ENCODE assay signal across 8 cellular contexts in the genomic region with DNA sequence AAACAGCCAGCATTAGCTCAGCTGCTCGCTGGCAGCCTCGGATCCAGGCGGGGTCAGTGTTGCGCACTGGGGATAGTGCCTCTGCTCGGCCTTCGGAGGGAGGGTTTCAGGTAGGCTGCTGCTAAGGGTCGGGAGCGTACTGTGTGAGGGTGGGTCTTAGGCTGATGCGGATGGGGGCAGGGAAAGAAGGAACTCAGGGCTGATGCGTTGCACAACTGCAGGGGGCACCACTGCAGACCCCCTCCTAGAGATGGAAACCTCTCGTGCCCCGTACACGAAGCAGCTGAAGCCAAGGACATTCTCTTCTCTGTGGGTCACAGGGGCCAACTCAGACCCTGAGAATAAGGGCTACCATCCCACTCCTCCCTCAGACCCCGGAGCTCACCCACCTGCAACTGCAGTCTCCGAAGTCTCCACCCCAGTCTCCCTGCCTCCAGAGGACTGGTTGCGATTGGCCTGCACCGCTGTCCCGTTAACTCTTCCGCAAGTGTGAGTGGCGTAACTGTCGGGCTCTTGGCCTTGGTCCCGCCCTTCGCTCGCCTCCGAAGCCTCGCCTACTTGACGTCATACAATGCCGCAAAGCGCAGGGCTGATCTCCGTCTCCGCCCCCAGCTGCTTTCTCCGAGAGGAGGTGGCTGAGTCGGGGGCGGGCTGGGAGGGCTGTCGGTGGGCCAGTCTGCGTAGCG. TPM values are rescaled to one million over a fixed set of nuclear protein-coding genes. Genes with fewer than 3 reads are reported as not detected.
A peak's percentile ranks its signal among the peaks of the same experiment; 100 is the strongest.
DNase-seq lines count a peak whose midpoint lies in the region; ATAC-seq and TF ChIP-seq lines count a peak whose summit lies in the region.

Gene KBTBD3, minus strand, starts transcription at position 425 of the 686 bp plus-strand sequence. CDS start 18,250 bp downstream, outside the sequence.

- no peaks in the 10 kb centered on the region for H3K27me3 ChIP-seq in CD4-positive, CD25-positive, alpha-beta regulatory T cell (ENCODE audit: control insufficient read depth, insufficient read depth, low read length)
- no peaks in the 10 kb centered on the region for H3K27me3 ChIP-seq in left lung

- no peaks in the 10 kb centered on the region for H3K27me3 Mint-ChIP-seq in CD4-positive, CD25-positive, alpha-beta regulatory T cell

- peak within 1 kb of the TSS; percentile 96 for H3K4me3 ChIP-seq in CD4-positive, CD25-positive, alpha-beta regulatory T cell (ENCODE audit: low read depth, low read length)
- peak within 1 kb of the TSS; percentile 58 to 78 for H3K4me3 ChIP-seq in left lung

- peaks cover 52 to 79% (median 63%) of the 10 kb centered on the region in 4 donors for H3K4me1 Mint-ChIP-seq in CD4-positive, CD25-positive, alpha-beta regulatory T cell

- H3K9me3 ChIP-seq in CD4-positive, CD25-positive, alpha-beta regulatory T cell (ENCODE audit: control insufficient read depth in 2 of 2, low read length in 2 of 2): no peaks in the 10 kb centered on the region
- no peaks in the 10 kb centered on the region for H3K9me3 ChIP-seq in left lung

- H3K27ac ChIP-seq in CD4-positive, CD25-positive, alpha-beta regulatory T cell (ENCODE audit: insufficient read depth, low read length, poor library complexity, severe bottlenecking): peak within 1 kb of the TSS; percentile 93
- H3K27ac ChIP-seq in left lung: peak within 1 kb of the TSS; percentile 90 to 95

- peaks cover 17% of the 10 kb centered on the region for H3K36me3 ChIP-seq in CD4-positive, CD25-positive, alpha-beta regulatory T cell (ENCODE audit: control insufficient read depth, insufficient read depth, low read length)
- H3K36me3 ChIP-seq in left lung: peaks cover 0 to 23% of the 10 kb centered on the region in 2 donors

- peak; percentile 94 for ATAC-seq in CD4-positive, CD25-positive, alpha-beta regulatory T cell (ENCODE audit: low read depth in 2 of 2)
- ATAC-seq in GM19438 (IDR thresholded peaks at IDR 0.05; ENCODE audit: low read depth, unreplicated experiment) (peak; percentile 92), HG03571 (IDR thresholded peaks at IDR 0.05; ENCODE audit: unreplicated experiment) (peak; percentile 96), left lung (peak; percentile 97)

- intact Hi-C loops in left lung (cut with DNase I): no loop called here

- H3K9me3 Mint-ChIP-seq in CD4-positive, CD25-positive, alpha-beta regulatory T cell: no peaks in the 10 kb centered on the region

- peaks cover 40% of the 10 kb centered on the region for H3K4me1 ChIP-seq in CD4-positive, CD25-positive, alpha-beta regulatory T cell (ENCODE audit: control insufficient read depth, insufficient read depth, low read length, poor library complexity, severe bottlenecking)
- peaks cover 5 to 48% of the 10 kb centered on the region in 2 donors for H3K4me1 ChIP-seq in left lung

- peak within 1 kb of the TSS; percentile 97 to 99 (median 99) for H3K27ac Mint-ChIP-seq in CD4-positive, CD25-positive, alpha-beta regulatory T cell

- peaks cover 21% of the 10 kb centered on the region for H3K36me3 Mint-ChIP-seq in CD4-positive, CD25-positive, alpha-beta regulatory T cell

- H3K4me3 Mint-ChIP-seq in CD4-positive, CD25-positive, alpha-beta regulatory T cell: peak within 1 kb of the TSS; percentile 95 to 98 (median 98)

- peak; percentile 98 to 100 (median 99) for DNase-seq in CD4-positive, CD25-positive, alpha-beta regulatory T cell
- DNase-seq in NCI-H748 treated with DMSO at 0.1 percent for 48 hours (lab: John Stamatoyannopoulos, UW) (peak; percentile 86), dermis blood vessel endothelial cell (peak; percentile 100), left lung (peak; percentile 99 to 100)
- peak; percentile 98 for DNase-seq in activated CD4-positive, alpha-beta T cell treated with anti-CD3 and anti-CD28 coated beads, Interleukin-2, amount 50 U/mL, for 4 hours
- DNase-seq in stimulated activated CD4-positive, alpha-beta T cell treated with anti-CD3 and anti-CD28 coated beads, Interleukin-2, amount 100 ng/mL, for 4 hours (ENCODE audit: low read depth): peak; percentile 98

- TF ChIP-seq CTCF in left lung (IDR thresholded peaks at IDR 0.05): no peak

RNA-seq across cellular contexts. Expression of gene KBTBD3, which starts in this region (rescaled TPM):
- total RNA-seq in CD4-positive, CD25-positive, alpha-beta regulatory T cell: 9.0 TPM
- 10 to 100 TPM in 1 of 4 donors, 1 to 10 TPM in 3; 7.8 to 12.5 (median 9.5) TPM for polyA plus RNA-seq in CD4-positive, CD25-positive, alpha-beta regulatory T cell
- total RNA-seq in dermis blood vessel endothelial cell (3.4 and 3.9 TPM in 2 replicates), left lung (1 to 10 TPM; 6.4 to 7.2 TPM)

Comparison
In these comparisons a context has a peak if more than half of its experiments do, and no peak if none do; other contexts are left out.
1. Peak in every context shown above with its lines: DNase-seq, ATAC-seq, H3K4me3 ChIP-seq and H3K27ac ChIP-seq.